ENCODE assay signal across 1 cellular context in the genomic region with DNA sequence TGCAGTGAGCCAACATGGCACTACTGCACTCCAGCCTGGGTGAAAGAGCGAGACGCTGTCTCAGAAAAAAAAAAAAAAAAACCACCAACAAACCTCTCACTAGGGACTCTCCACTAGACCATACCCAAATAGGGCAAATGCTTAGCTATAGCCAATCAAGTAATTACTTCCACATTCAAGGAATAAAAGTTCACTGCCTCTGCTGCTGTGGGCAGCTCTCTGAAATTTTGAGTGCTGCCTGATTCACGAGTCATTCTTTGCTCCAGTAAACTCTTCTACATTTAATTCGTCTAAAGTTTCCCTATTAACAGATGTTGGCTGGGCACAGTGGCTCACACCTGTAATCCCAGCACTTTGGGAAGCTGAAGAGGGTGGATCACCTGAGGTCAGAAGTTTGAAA.
TF ChIP-seq lines count a peak whose summit lies in the region.

No MANE protein-coding gene starts in this region.

TF ChIP-seq in GM23338, 12 proteins besides CTCF, POLR2A, EP300 and RAD21:
- TF ChIP-seq ZNF462 (CRISPR knock-in tag; IDR thresholded peaks at IDR 0.05) (no peak), ZNF114 (CRISPR knock-in tag; IDR thresholded peaks at IDR 0.05) (no peak), EZH2 (IDR thresholded peaks at IDR 0.05; ENCODE audit: low read depth, unreplicated experiment) (no peak), STAT1 (IDR thresholded peaks at IDR 0.05; ENCODE audit: unreplicated experiment) (no peak), ETS1 (IDR thresholded peaks at IDR 0.05) (no peak), EZH2phosphoT487 (IDR thresholded peaks at IDR 0.05; ENCODE audit: unreplicated experiment) (no peak), POLR2AphosphoS5 (IDR thresholded peaks at IDR 0.05; ENCODE audit: low read depth) (no peak), ZNF331 (CRISPR knock-in tag; IDR thresholded peaks at IDR 0.05; ENCODE audit: low read depth) (no peak), REST (IDR thresholded peaks at IDR 0.05; ENCODE audit: unreplicated experiment) (no peak), JUNB (IDR thresholded peaks at IDR 0.05; ENCODE audit: unreplicated experiment) (no peak), NANOG (IDR thresholded peaks at IDR 0.05; ENCODE audit: borderline replicate concordance) (no peak), CREB1 (CRISPR knock-in tag; IDR thresholded peaks at IDR 0.05; ENCODE audit: low read depth) (no peak)
